ENCODE assay signal across 1 cellular context in the genomic region with DNA sequence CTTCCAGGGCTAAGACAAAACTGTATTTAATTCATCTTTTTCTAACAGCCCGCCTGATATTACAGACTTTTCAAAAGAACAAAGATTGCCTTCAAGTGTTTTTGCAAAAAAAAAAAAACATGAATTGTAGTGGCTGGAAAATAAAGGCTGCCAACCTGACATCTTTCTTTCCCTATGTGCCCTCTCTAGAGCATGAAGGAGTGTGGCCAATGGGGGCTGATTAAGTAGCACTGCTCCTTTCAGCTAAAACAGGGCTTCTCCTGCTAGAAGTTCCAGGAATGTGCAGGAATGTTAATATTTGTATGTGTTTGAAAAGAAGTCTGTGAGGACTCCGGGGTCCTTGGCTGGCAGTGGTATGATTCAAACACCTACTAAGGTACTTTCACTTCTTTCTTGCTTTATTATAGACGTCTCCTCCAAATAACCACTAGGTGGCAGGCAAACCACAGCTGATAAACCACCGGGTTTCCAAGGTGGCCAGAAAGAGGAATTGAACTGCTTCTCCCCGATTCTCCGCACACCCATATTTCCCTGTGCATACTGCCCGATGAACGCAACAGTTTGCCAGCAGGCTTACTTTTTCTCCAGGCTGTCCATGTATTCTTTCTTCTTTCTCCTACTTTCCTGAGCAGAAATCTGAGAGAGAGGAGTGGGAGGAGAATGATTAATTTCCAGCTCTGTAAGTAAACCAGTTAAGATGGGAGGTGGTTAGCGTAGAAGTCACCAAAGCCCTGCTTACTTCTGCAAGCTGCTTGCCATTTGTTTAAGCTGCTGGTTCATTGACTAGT.
TF ChIP-seq lines count a peak whose summit lies in the region.

No MANE protein-coding gene starts in this region.

TF ChIP-seq in Ishikawa, 13 proteins besides CTCF, POLR2A, EP300 and RAD21 (continued from another document):
- TF ChIP-seq, protein P1, sequence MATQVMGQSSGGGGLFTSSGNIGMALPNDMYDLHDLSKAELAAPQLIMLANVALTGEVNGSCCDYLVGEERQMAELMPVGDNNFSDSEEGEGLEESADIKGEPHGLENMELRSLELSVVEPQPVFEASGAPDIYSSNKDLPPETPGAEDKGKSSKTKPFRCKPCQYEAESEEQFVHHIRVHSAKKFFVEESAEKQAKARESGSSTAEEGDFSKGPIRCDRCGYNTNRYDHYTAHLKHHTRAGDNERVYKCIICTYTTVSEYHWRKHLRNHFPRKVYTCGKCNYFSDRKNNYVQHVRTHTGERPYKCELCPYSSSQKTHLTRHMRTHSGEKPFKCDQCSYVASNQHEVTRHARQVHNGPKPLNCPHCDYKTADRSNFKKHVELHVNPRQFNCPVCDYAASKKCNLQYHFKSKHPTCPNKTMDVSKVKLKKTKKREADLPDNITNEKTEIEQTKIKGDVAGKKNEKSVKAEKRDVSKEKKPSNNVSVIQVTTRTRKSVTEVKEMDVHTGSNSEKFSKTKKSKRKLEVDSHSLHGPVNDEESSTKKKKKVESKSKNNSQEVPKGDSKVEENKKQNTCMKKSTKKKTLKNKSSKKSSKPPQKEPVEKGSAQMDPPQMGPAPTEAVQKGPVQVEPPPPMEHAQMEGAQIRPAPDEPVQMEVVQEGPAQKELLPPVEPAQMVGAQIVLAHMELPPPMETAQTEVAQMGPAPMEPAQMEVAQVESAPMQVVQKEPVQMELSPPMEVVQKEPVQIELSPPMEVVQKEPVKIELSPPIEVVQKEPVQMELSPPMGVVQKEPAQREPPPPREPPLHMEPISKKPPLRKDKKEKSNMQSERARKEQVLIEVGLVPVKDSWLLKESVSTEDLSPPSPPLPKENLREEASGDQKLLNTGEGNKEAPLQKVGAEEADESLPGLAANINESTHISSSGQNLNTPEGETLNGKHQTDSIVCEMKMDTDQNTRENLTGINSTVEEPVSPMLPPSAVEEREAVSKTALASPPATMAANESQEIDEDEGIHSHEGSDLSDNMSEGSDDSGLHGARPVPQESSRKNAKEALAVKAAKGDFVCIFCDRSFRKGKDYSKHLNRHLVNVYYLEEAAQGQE (IDR thresholded peaks at IDR 0.05; ENCODE audit: low read depth) = no peak
- TF ChIP-seq TEAD4 (IDR thresholded peaks at IDR 0.05) (no peak), CREB1 (IDR thresholded peaks at IDR 0.05; ENCODE audit: low read depth) (no peak)
TF ChIP-seq in Ishikawa: peak in this region for 0.
